Comparison of ENCODE assay signal across 8 cellular contexts in the genomic region with DNA sequence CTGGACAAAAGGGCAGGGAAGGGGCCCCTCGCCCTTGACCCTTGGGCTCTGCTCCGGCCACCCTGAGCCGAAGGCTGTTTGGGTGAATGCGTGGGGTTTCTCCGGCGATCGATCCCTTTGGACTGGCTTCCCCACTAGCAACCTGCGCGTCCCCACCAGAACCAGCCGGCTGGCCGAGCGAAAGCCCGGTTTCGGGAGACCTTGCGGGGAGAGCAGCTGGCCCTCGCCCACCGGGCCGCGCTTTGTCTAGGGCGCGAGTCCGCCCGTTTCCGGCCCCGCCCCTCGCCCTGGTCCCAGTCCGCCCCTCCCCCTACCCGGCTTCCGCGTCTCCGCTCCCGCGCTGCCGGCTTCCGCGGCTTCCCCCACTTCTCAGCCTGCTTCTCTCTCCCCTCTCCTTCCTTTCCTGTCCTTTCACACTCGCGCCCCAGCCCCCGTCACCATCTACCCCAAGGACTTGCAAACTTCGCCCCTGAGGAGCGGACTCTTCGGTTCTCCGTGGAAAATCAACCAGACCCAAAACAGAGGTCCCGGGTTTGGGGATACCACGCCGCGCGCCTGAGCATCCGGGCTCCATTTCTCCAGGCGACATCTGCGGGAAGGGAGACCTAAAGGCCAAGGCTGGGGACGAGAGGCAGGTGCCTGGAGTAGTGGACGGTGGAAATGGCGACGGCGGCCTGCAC. TPM values are rescaled to one million over a fixed set of nuclear protein-coding genes. Genes with fewer than 3 reads are reported as not detected.
DNase-seq lines count a peak whose midpoint lies in the region; ATAC-seq and TF ChIP-seq lines count a peak whose summit lies in the region.

No MANE protein-coding gene starts in this region.

- H3K27ac Mint-ChIP-seq in activated CD4-positive, alpha-beta T cell treated with anti-CD3 and anti-CD28 coated beads for 36 hours: no peak overlapping the region

- no peaks in the 10 kb centered on the region for H3K36me3 ChIP-seq in Peyer's patch
- H3K36me3 ChIP-seq in parathyroid adenoma (ENCODE audit: control insufficient read depth, insufficient read depth, low read length): no peaks in the 10 kb centered on the region

- POLR2A ChIA-PET in activated CD4-positive, alpha-beta T cell treated with anti-CD3 and anti-CD28 coated beads for 36 hours (lab: Charles Lee): no interaction called here

- peak overlapping the region; percentile 62 for H3K4me3 Mint-ChIP-seq in activated CD4-positive, alpha-beta T cell treated with anti-CD3 and anti-CD28 coated beads for 36 hours

- H3K9me3 ChIP-seq in Peyer's patch (no peaks in the 10 kb centered on the region), parathyroid adenoma (ENCODE audit: control insufficient read depth, low read length) (peaks cover 3% of the 10 kb centered on the region)

- no peak overlapping the region for H3K9ac ChIP-seq in parathyroid adenoma

- H3K36me3 Mint-ChIP-seq in activated CD4-positive, alpha-beta T cell treated with anti-CD3 and anti-CD28 coated beads for 36 hours (ENCODE audit: low read depth): peaks cover 3% of the 10 kb centered on the region

- DNase-seq in activated CD4-positive, alpha-beta T cell treated with anti-CD3 and anti-CD28 coated beads for 36 hours: peak; percentile 71
- no peak for DNase-seq in activated CD4-positive, alpha-beta T cell treated with anti-CD3 and anti-CD28 coated beads, Interleukin-2, amount 50 U/mL, for 1 hour
- DNase-seq in Peyer's patch (peak in 1 of 3 donors; percentile 62), fibroblast of mammary gland (ENCODE audit: low read depth) (no peak), SW480 (ENCODE audit: low spot score) (no peak), dedifferentiated amniotic fluid mesenchymal stem cell (ENCODE audit: extremely low spot score) (no peak)

- CTCF ChIA-PET in activated CD4-positive, alpha-beta T cell treated with anti-CD3 and anti-CD28 coated beads for 36 hours (lab: Charles Lee): interaction anchor here (0.6 to 1.0 kb wide), 2 partner anchors 17 to 98 kb away, joined by 3 read pairs; no protein-coding TSS in a partner anchor

- H3K27me3 Mint-ChIP-seq in activated CD4-positive, alpha-beta T cell treated with anti-CD3 and anti-CD28 coated beads for 36 hours: peaks cover 75% of the 10 kb centered on the region

- peaks cover 31% of the 10 kb centered on the region for H3K4me1 Mint-ChIP-seq in activated CD4-positive, alpha-beta T cell treated with anti-CD3 and anti-CD28 coated beads for 36 hours

- ATAC-seq in activated CD4-positive, alpha-beta T cell treated with anti-CD3 and anti-CD28 coated beads for 36 hours: peak; percentile 65
- no peak for ATAC-seq in HG03460 (IDR thresholded peaks at IDR 0.05; ENCODE audit: unreplicated experiment)

- H3K4me1 ChIP-seq in Peyer's patch: peaks cover 0 to 24% (median 7%) of the 10 kb centered on the region in 4 donors
- no peaks in the 10 kb centered on the region for H3K4me1 ChIP-seq in parathyroid adenoma

- intact Hi-C loops in activated CD4-positive, alpha-beta T cell treated with anti-CD3 and anti-CD28 coated beads for 36 hours (cut with DNase I, micrococcal nuclease): loop anchor here in 1 of 2 experiments (2.0 kb wide), 2 partner anchors 15 to 21 kb away; no protein-coding TSS in a partner anchor

- no peak for TF ChIP-seq POLR2A in Peyer's patch (IDR thresholded peaks at IDR 0.05)

- TF ChIP-seq CTCF in Peyer's patch (IDR thresholded peaks at IDR 0.05): no peak
- no peak for TF ChIP-seq CTCF in fibroblast of mammary gland (conservative IDR thresholded peaks at IDR 0.05; ENCODE audit: control insufficient read depth, insufficient read depth, low read depth, low read length)
- no peak for TF ChIP-seq CTCF in parathyroid adenoma (IDR thresholded peaks at IDR 0.05)

- no peaks in the 10 kb centered on the region for H3K9me3 Mint-ChIP-seq in activated CD4-positive, alpha-beta T cell treated with anti-CD3 and anti-CD28 coated beads for 36 hours (ENCODE audit: low read depth)

- H3K27me3 ChIP-seq in Peyer's patch (peaks cover 0 to 50% of the 10 kb centered on the region in 2 donors), parathyroid adenoma (ENCODE audit: control insufficient read depth, insufficient read depth, low read length) (peaks cover 4% of the 10 kb centered on the region)

- peak overlapping the region; percentile 24 to 56 (median 40) for H3K4me3 ChIP-seq in Peyer's patch
- peak overlapping the region; percentile 20 for H3K4me3 ChIP-seq in fibroblast of mammary gland (ENCODE audit: control insufficient read depth, low read depth, low read length)
- H3K4me3 ChIP-seq in parathyroid adenoma (ENCODE audit: low read depth, low read length): peak overlapping the region; percentile 38

- no peaks in the 10 kb centered on the region for H3K79me2 ChIP-seq in parathyroid adenoma

- peak overlapping the region; percentile 36 for H2AFZ ChIP-seq in parathyroid adenoma

- H3K27ac ChIP-seq in Peyer's patch (no peak overlapping the region), parathyroid adenoma (no peak overlapping the region)

- H3K4me2 ChIP-seq in parathyroid adenoma (ENCODE audit: low read length): peak overlapping the region; percentile 83

RNA-seq across cellular contexts. Expression of gene VAX2, which starts 12.7 kb away (rescaled TPM):
- total RNA-seq in activated CD4-positive, alpha-beta T cell treated with anti-CD3 and anti-CD28 coated beads for 36 hours: not detected
- not detected for total RNA-seq in Peyer's patch

RNA-seq across cellular contexts. Expression of gene ATP6V1B1, which starts 48.0 kb away (rescaled TPM):
- not detected for total RNA-seq in activated CD4-positive, alpha-beta T cell treated with anti-CD3 and anti-CD28 coated beads for 36 hours
- 1 to 10 TPM in 2 of 4 donors, not detected in 2; 1.3 to 5.8 TPM for total RNA-seq in Peyer's patch

RNA-seq across cellular contexts. Expression of gene CD207, which starts 52.1 kb away (rescaled TPM):
- not detected for total RNA-seq in activated CD4-positive, alpha-beta T cell treated with anti-CD3 and anti-CD28 coated beads for 36 hours
- not detected for total RNA-seq in Peyer's patch
